Comparison of ENCODE assay signal across 8 cellular contexts in the genomic region with DNA sequence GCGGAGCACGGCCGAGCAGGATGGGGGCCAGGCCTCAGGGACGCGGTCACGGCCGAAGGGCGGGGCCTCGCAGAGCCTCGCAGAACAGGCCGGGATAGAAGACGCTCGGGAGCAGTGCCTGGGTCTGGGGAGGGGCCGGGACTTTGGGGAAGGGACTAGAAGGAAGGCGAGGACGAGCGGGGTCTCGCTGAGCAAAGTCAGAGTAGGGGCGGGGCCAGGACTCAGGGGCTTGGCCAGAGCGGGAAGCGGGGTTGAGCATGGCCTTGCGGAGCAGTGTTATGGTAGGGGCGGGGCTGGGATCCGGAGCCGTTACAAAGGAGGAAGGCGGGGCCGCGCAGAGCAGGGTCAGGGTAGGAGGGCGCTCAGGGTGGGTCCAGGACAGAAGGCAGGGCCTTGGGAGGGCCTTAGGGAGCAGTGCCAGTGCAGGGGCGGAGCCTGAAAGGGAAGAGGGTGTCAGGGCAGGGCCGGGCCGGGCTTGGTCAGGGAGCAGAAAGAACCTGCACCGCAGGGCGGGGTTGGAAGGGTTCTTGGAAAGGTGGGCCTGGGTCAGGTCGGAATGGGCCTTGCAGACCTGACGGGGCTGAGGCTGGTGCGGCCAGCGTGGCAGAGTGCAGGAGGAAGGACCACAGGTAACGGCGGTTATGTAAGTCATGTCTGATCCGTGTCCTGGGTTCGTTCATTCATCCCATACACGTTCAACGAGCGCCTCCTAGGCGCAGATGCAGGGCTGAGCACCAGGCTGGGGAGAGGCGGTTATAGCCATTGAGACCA. TPM values are rescaled to one million over a fixed set of nuclear protein-coding genes. Genes with fewer than 3 reads are reported as not detected.
A peak's percentile ranks its signal among the peaks of the same experiment; 100 is the strongest.
DNase-seq lines count a peak whose midpoint lies in the region; ATAC-seq lines count a peak whose summit lies in the region.

No MANE protein-coding gene starts in this region.

- H3K36me3 ChIP-seq in NT2/D1 (ENCODE audit: insufficient read depth, insufficient read length, low read length): peaks cover 33% of the 10 kb centered on the region

- DNase-seq in COR-L47 (lab: John Stamatoyannopoulos, UW): peak; percentile 47
- DNase-seq in HS-5 (ENCODE audit: low read depth): peak; percentile 47
- DNase-seq in NT2/D1 (ENCODE audit: low read depth, low spot score): peak; percentile 96
- peak; percentile 59 for DNase-seq in activated CD8-positive, alpha-beta memory T cell treated with anti-CD3 and anti-CD28 coated beads, Interleukin-2, amount 50 U/mL, for 24 hours (ENCODE audit: extremely low read depth)
- DNase-seq in epidermal melanocyte (ENCODE audit: insufficient read length, low spot score): peak; percentile 100
- peak; percentile 73 to 87 for DNase-seq in stimulated activated CD8-positive, alpha-beta memory T cell treated with anti-CD3 and anti-CD28 coated beads, Interleukin-2, amount 100 ng/mL, for 48 hours (ENCODE audit: low read depth in 2 of 2)

- no peaks in the 10 kb centered on the region for H3K27me3 ChIP-seq in NT2/D1 (ENCODE audit: insufficient read depth, insufficient read length)
- no peaks in the 10 kb centered on the region for H3K27me3 ChIP-seq in mononuclear cell (ENCODE audit: insufficient read depth, low read length)

- H3K9ac ChIP-seq in NT2/D1 (ENCODE audit: insufficient read length, low read depth): peak overlapping the region; percentile 74

- H3K4me1 ChIP-seq in NT2/D1 (ENCODE audit: insufficient read depth, insufficient read length): peaks cover 21% of the 10 kb centered on the region
- H3K4me1 ChIP-seq in mononuclear cell (ENCODE audit: insufficient read depth, low read length): peaks cover 21% of the 10 kb centered on the region

- peak; percentile 28 for ATAC-seq in GM19468 (IDR thresholded peaks at IDR 0.05; ENCODE audit: extremely low read depth, unreplicated experiment)

- peak overlapping the region; percentile 54 for H3K4me3 ChIP-seq in NT2/D1 (ENCODE audit: insufficient read length, low read depth)
- H3K4me3 ChIP-seq in mononuclear cell (ENCODE audit: low read length): peak overlapping the region; percentile 45

- H3K9me3 ChIP-seq in NT2/D1 (ENCODE audit: insufficient read depth, low read length) (no peaks in the 10 kb centered on the region), mononuclear cell (ENCODE audit: low read depth, low read length) (no peaks in the 10 kb centered on the region)

RNA-seq across cellular contexts. Expression of a gene that starts 0.5 kb away (rescaled TPM):
- total RNA-seq in mononuclear cell: 0.73 TPM

RNA-seq across cellular contexts. Expression of a gene that starts 35.7 kb away (rescaled TPM):
- total RNA-seq in mononuclear cell: 66.2 TPM

RNA-seq across cellular contexts. Expression of a gene that starts 50.8 kb away (rescaled TPM):
- total RNA-seq in mononuclear cell: 12.4 TPM

RNA-seq across cellular contexts. Expression of a gene that starts 59.3 kb away (rescaled TPM):
- total RNA-seq in mononuclear cell: not detected

Comparison
In these comparisons a context has a peak if more than half of its experiments do, and no peak if none do; other contexts are left out.
1. Peak in every context shown above with its lines: DNase-seq, ATAC-seq and H3K4me3 ChIP-seq.
2. DNase-seq: peak in every context shown above with its lines; median percentile 100 in epidermal melanocyte; 96 in NT2/D1; 80 in stimulated activated CD8-positive, alpha-beta memory T cell treated with anti-CD3 and anti-CD28 coated beads, Interleukin-2, amount 100 ng/mL, for 48 hours; 59 in activated CD8-positive, alpha-beta memory T cell treated with anti-CD3 and anti-CD28 coated beads, Interleukin-2, amount 50 U/mL, for 24 hours; 47 in COR-L47; 47 in HS-5.